7 cellular contexts compared by ENCODE assay signal in the genomic region with DNA sequence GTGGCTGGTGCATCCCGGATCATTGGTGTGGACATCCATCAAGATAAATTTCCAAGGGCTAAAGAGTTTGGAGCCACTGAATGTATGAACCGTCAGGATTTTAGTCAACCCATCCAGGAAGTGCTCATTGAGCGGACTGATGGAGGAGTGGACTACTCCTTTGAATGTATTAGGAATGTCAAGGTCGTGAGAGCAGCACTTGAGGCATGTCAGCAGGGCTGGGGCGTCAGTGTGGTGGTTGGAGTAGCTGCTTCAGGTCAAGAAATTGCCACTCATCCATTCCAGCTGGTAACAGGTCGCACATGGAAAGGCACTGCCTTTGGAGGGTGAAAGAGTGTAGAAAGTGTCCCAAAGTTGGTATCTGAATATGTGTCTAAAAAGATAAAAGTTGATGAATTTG.
"Had no signal": no experiment of that assay in that cellular context is flagged by ENCODE, and none has a peak within 500 bp of the region (broad histone marks: within the 10 kb centered on the region; RNA-seq: fewer than 3 reads in every experiment).

No MANE protein-coding gene starts in this region.

- H3K4me1 ChIP-seq: HAP-1 had no signal

- ATAC-seq: HCT116, K562 had no signal

- H3K4me3 ChIP-seq: GM23248, HAP-1, K562 had no signal

- DNase-seq: GM23248, GOT3, H7, IMR-90 had no signal

- H3K9me3 ChIP-seq: HAP-1 had no signal

- H3K27ac ChIP-seq: GM23248 had no signal

- H3K36me3 ChIP-seq: HAP-1 had no signal
